In the genomic region with DNA sequence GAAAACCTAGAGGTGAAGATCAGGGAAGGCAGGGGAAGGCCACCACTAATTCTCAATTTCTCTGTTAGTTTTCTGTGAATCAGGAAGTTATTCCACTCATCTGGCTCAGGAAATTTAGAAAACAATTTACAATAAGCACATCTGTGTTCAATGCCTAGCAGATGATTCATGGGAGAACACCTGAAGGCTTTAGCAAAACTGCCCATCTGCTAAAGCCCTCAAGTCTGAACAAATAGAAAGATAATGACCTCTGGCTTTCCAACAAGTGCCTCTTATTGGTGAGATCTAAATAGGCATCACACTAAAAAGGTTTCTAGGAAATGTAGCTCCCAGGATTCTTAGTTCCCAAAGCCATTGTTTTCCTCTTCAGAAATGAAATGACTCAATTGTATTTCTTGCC, we compare ENCODE assay signal across 18 cellular contexts.
DNase-seq lines count a peak whose midpoint lies in the region; FAIRE-seq lines count a peak whose summit lies in the region.
"Had no signal": no experiment of that assay in that cellular context is flagged by ENCODE, and none has a peak within 500 bp of the region (broad histone marks: within the 10 kb centered on the region; RNA-seq: fewer than 3 reads in every experiment).

No MANE protein-coding gene starts in this region.

- no peaks in the 10 kb centered on the region for H3K4me1 ChIP-seq in small intestine (ENCODE audit: control insufficient read depth in 2 of 2, insufficient read depth in 1 of 2, low read depth in 1 of 2, low read length in 1 of 2)
- H3K4me1 ChIP-seq: BE2C had no signal

- H3K4me3 ChIP-seq in small intestine (ENCODE audit: low read depth in 1 of 2, low read length in 2 of 2), result no peak overlapping the region
- H3K4me3 ChIP-seq: GM12878 had no signal

- no peak for FAIRE-seq in small intestine (lab: Jason Lieb, UNC)
- FAIRE-seq: A204.1, D721Med, GM12878, GM18507, H54 had no signal

- H3K9me3 ChIP-seq in small intestine (ENCODE audit: control insufficient read depth, low read depth), result no peaks in the 10 kb centered on the region
- H3K9me3 ChIP-seq: BE2C had no signal

- DNase-seq in NCI-H1105 treated with DMSO at 0.1 percent for 48 hours (lab: John Stamatoyannopoulos, UW) (peak; percentile 32), NCI-H1105 (lab: John Stamatoyannopoulos, UW) (no peak), DMS53 (lab: John Stamatoyannopoulos, UW) (peak; percentile 83), NCI-H1417 treated with DMSO at 0.1 percent for 48 hours (lab: John Stamatoyannopoulos, UW) (peak; percentile 1), NCI-H69 (lab: John Stamatoyannopoulos, UW) (peak; percentile 26), small intestine (no peak), A172 (ENCODE audit: low spot score) (no peak), NCI-H2227 (lab: John Stamatoyannopoulos, UW; ENCODE audit: unreplicated experiment) (no peak)
- DNase-seq: BE2C; CD4-positive, alpha-beta memory T cell; DMS79 had no signal

- H3K36me3 ChIP-seq in small intestine (ENCODE audit: control insufficient read depth in 2 of 2, insufficient read depth in 2 of 2, low read length in 2 of 2), result no peaks in the 10 kb centered on the region
- H3K36me3 ChIP-seq: BE2C had no signal

- no peak overlapping the region for H3K27ac ChIP-seq in small intestine (ENCODE audit: low read depth in 1 of 2, low read length in 1 of 2)
- H3K27ac ChIP-seq: C4-2B, HL-60 had no signal

- H3K27me3 ChIP-seq in small intestine (ENCODE audit: control insufficient read depth in 2 of 2, insufficient read depth in 2 of 2, low read length in 2 of 2), result no peaks in the 10 kb centered on the region
- H3K27me3 ChIP-seq: BE2C had no signal

Comparison
In these comparisons a context has a peak if more than half of its experiments do, and no peak if none do; other contexts are left out.
1. DNase-seq: peak in NCI-H1105 treated with DMSO at 0.1 percent for 48 hours (single experiment), DMS53 (single experiment), NCI-H1417 treated with DMSO at 0.1 percent for 48 hours (single experiment) and NCI-H69 (single experiment); none in NCI-H1105 (single experiment), small intestine (single experiment), A172 (single experiment) and NCI-H2227 (single experiment).